ENCODE assay signal across 1 cellular context in genomic region chr2:107027205-107027604, GRCh38.
TF ChIP-seq lines count a peak whose summit lies in the region.

No MANE protein-coding gene starts in this region.

TF ChIP-seq in A549, 52 proteins besides CTCF, POLR2A, EP300 and RAD21 (continued from another document):
- TF ChIP-seq E2F6 (IDR thresholded peaks at IDR 0.05; ENCODE audit: borderline replicate concordance, low read depth) (0 out of 2 replicates have a peak, but pooled peaks have one; percentile 40), ATOH8 (CRISPR knock-in tag; IDR thresholded peaks at IDR 0.05; ENCODE audit: low read depth) (0 out of 2 replicates have a peak, but pooled peaks have one; percentile 71), REST (IDR thresholded peaks at IDR 0.05) (no peak), RFX5 (IDR thresholded peaks at IDR 0.05) (peak; percentile 94), HOXA7 (CRISPR knock-in tag; IDR thresholded peaks at IDR 0.05) (no peak), FOSB (CRISPR knock-in tag; IDR thresholded peaks at IDR 0.05) (no peak), RNF2 (IDR thresholded peaks at IDR 0.05; ENCODE audit: borderline replicate concordance, low read depth) (no peak), ESRRA (IDR thresholded peaks at IDR 0.05; ENCODE audit: borderline replicate concordance, low read length) (no peak), ZNF302 (CRISPR knock-in tag; IDR thresholded peaks at IDR 0.05) (no peak), CHD2 (IDR thresholded peaks at IDR 0.05; ENCODE audit: low read length, partially characterized antibody) (no peak), RCOR1 (IDR thresholded peaks at IDR 0.05; ENCODE audit: low read depth, low read length) (no peak), CHD4 (IDR thresholded peaks at IDR 0.05; ENCODE audit: borderline replicate concordance) (no peak), HDAC2 (IDR thresholded peaks at IDR 0.05) (no peak), PHF8 (IDR thresholded peaks at IDR 0.05; ENCODE audit: borderline replicate concordance, low read depth) (no peak), FOSL2 (IDR thresholded peaks at IDR 0.05) (0 out of 2 replicates have a peak, but pooled peaks have one; percentile 23), FOSL2 (CRISPR knock-in tag; IDR thresholded peaks at IDR 0.05) (peak; percentile 76), GATA3 (IDR thresholded peaks at IDR 0.05; ENCODE audit: borderline replicate concordance) (peak; percentile 83), ELK1 (IDR thresholded peaks at IDR 0.05; ENCODE audit: low read depth, low read length) (no peak), BHLHE40 (IDR thresholded peaks at IDR 0.05; ENCODE audit: low read depth, low read length) (no peak), EHMT2 (IDR thresholded peaks at IDR 0.05; ENCODE audit: low read depth) (no peak), JUN (IDR thresholded peaks at IDR 0.05) (peak in 1 of 2 experiments; percentile 57; a peak in 3 of 5 replicates)
